In genomic region chr15:90039996-90040395, GRCh38 we compare ENCODE assay signal across 1 cellular context.
TF ChIP-seq lines count a peak whose summit lies in the region.

No MANE protein-coding gene starts in this region.

TF ChIP-seq in SK-N-SH, 30 proteins besides CTCF, POLR2A, EP300 and RAD21 (continued from another document):
- TF ChIP-seq USF2 (IDR thresholded peaks at IDR 0.05; ENCODE audit: borderline replicate concordance, low read depth, low read length) (no peak), FOXJ3 (CRISPR knock-in tag; IDR thresholded peaks at IDR 0.05) (no peak), RCOR1 (IDR thresholded peaks at IDR 0.05; ENCODE audit: low read length) (no peak)
- TF ChIP-seq, protein P1, sequence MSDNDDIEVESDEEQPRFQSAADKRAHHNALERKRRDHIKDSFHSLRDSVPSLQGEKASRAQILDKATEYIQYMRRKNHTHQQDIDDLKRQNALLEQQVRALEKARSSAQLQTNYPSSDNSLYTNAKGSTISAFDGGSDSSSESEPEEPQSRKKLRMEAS (IDR thresholded peaks at IDR 0.05; ENCODE audit: low read depth) = no peak
